Comparison of ENCODE assay signal across 28 cellular contexts in the genomic region with DNA sequence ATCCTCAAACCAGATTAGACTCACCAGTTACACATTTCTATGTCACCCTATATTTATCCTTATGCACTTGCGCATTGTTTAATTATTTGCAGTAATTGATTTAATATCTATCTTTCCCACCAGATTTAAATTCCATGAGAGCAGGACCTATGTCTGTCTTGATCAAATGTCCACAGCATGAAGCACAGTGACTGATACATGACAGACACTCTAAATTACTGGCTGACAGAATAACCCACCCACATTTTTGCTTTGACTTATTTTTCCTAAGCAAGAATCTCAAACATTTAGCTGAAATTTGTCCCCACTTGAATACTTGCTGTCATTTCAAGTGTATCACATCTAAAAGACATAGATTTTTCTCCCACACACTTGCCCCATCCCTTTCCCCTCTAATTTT. TPM values are rescaled to one million over a fixed set of nuclear protein-coding genes. Genes with fewer than 3 reads are reported as not detected.
A peak's percentile ranks its signal among the peaks of the same experiment; 100 is the strongest.
DNase-seq lines count a peak whose midpoint lies in the region; ATAC-seq and TF ChIP-seq lines count a peak whose summit lies in the region.
"Had no signal": no experiment of that assay in that cellular context is flagged by ENCODE, and none has a peak within 500 bp of the region (broad histone marks: within the 10 kb centered on the region; RNA-seq: fewer than 3 reads in every experiment).

No MANE protein-coding gene starts in this region.

- H3K36me3 ChIP-seq in CD4-positive, alpha-beta memory T cell (ENCODE audit: insufficient read depth, low read length) = no peaks in the 10 kb centered on the region
- peaks cover 0 to 21% (median 0%) of the 10 kb centered on the region in 6 donors for H3K36me3 ChIP-seq in spleen
- H3K36me3 ChIP-seq: neural progenitor cell, stomach, uterus had no signal

- H3K27me3 ChIP-seq in CD4-positive, alpha-beta memory T cell (ENCODE audit: insufficient read depth, low read length) = no peaks in the 10 kb centered on the region
- H3K27me3 ChIP-seq in spleen (replicated peaks in 1 of 7) = no peaks in the 10 kb centered on the region
- H3K27me3 ChIP-seq: neural progenitor cell, uterus had no signal

- POLR2A ChIA-PET in CD4-positive, alpha-beta memory T cell (lab: Charles Lee; ENCODE audit: partially characterized antibody) = interaction anchor here (1.2 to 2.7 kb wide), 2 partner anchors 23 to 25 kb away, joined by 3 to 7 read pairs; a partner anchor contains a TSS

- CTCF ChIA-PET in CD4-positive, alpha-beta memory T cell (lab: Charles Lee; ENCODE audit: partially characterized antibody) = interaction anchor here (0.7 to 4.2 kb wide), 6 partner anchors 12 to 233 kb away, joined by 3 to 24 read pairs (median 4); no protein-coding TSS in a partner anchor

- peak overlapping the region; percentile 5 to 69 for H3K4me3 Mint-ChIP-seq in activated T-cell treated with anti-CD3 and anti-CD28 coated beads, Interleukin-2, amount 50 U/mL, for 72 hours
- peak overlapping the region in 6 of 8 donors; percentile 21 to 54 (median 26) for H3K4me3 Mint-ChIP-seq in CD4-positive, alpha-beta memory T cell
- peak overlapping the region; percentile 66 for H3K4me3 Mint-ChIP-seq in activated T-helper 17 cell treated with anti-CD3 and anti-CD28 coated beads, Interleukin-2, amount 50 U/mL, for 72 hours
- H3K4me3 Mint-ChIP-seq: endodermal cell, HFFc6, neural progenitor cell had no signal

- H3K9me3 ChIP-seq in CD4-positive, alpha-beta memory T cell (ENCODE audit: control insufficient read depth in 1 of 2, low read length in 2 of 2) = peaks cover 0 to 3% of the 10 kb centered on the region in 2 donors
- H3K9me3 ChIP-seq in spleen = peaks cover 0 to 29% (median 21%) of the 10 kb centered on the region in 8 donors
- H3K9me3 ChIP-seq: uterus had no signal

- peaks cover 11 to 15% of the 10 kb centered on the region in 2 donors for H3K9me3 Mint-ChIP-seq in activated T-cell treated with anti-CD3 and anti-CD28 coated beads, Interleukin-2, amount 50 U/mL, for 72 hours
- peaks cover 0 to 30% (median 23%) of the 10 kb centered on the region in 8 donors for H3K9me3 Mint-ChIP-seq in CD4-positive, alpha-beta memory T cell
- H3K9me3 Mint-ChIP-seq in activated T-helper 17 cell treated with anti-CD3 and anti-CD28 coated beads, Interleukin-2, amount 50 U/mL, for 72 hours = peaks cover 12% of the 10 kb centered on the region

- no peak overlapping the region for H3K4me3 ChIP-seq in CD4-positive, alpha-beta memory T cell (ENCODE audit: low read length in 2 of 2)
- no peak overlapping the region for H3K4me3 ChIP-seq in spleen
- H3K4me3 ChIP-seq: neural progenitor cell, stomach, uterus had no signal

- H3K27ac ChIP-seq in CD4-positive, alpha-beta memory T cell (ENCODE audit: low read depth, low read length) = no peak overlapping the region
- peak overlapping the region in 7 of 8 donors; percentile 3 to 79 (median 72) for H3K27ac ChIP-seq in spleen
- H3K27ac ChIP-seq: neural progenitor cell, RWPE1, stomach, uterus had no signal

- no peak for TF ChIP-seq POLR2A in spleen (IDR thresholded peaks at IDR 0.05)

- 85 to 94% (median 86%) methylated on average over 1 of the region's 1 CpG for WGBS in spleen, 5 donors

- H3K27me3 Mint-ChIP-seq in activated T-cell treated with anti-CD3 and anti-CD28 coated beads, Interleukin-2, amount 50 U/mL, for 72 hours (ENCODE audit: low read depth) = no peaks in the 10 kb centered on the region
- H3K27me3 Mint-ChIP-seq in CD4-positive, alpha-beta memory T cell = no peaks in the 10 kb centered on the region
- no peaks in the 10 kb centered on the region for H3K27me3 Mint-ChIP-seq in activated T-helper 17 cell treated with anti-CD3 and anti-CD28 coated beads, Interleukin-2, amount 50 U/mL, for 72 hours

- intact Hi-C loops in CD4-positive, alpha-beta memory T cell (cut with micrococcal nuclease) = no loop called here
- intact Hi-C loops in spleen (cut with DNase I; ENCODE audit: low total_unique reads) = no loop called here

- H3K4me1 ChIP-seq in CD4-positive, alpha-beta memory T cell (ENCODE audit: insufficient read depth, low read length) = peaks cover 50% of the 10 kb centered on the region
- H3K4me1 ChIP-seq in spleen = peaks cover 11 to 67% (median 49%) of the 10 kb centered on the region in 6 donors
- H3K4me1 ChIP-seq: neural progenitor cell, stomach, uterus had no signal

- H3K36me3 Mint-ChIP-seq in activated T-cell treated with anti-CD3 and anti-CD28 coated beads, Interleukin-2, amount 50 U/mL, for 72 hours (ENCODE audit: insufficient read depth in 2 of 2) = peaks cover 19 to 27% of the 10 kb centered on the region in 2 donors
- H3K36me3 Mint-ChIP-seq in CD4-positive, alpha-beta memory T cell = peaks cover 43 to 50% of the 10 kb centered on the region in 2 donors
- peaks cover 30% of the 10 kb centered on the region for H3K36me3 Mint-ChIP-seq in activated T-helper 17 cell treated with anti-CD3 and anti-CD28 coated beads, Interleukin-2, amount 50 U/mL, for 72 hours (ENCODE audit: low read depth)

- no peak for DNase-seq in activated T-cell treated with anti-CD3 and anti-CD28 coated beads, Interleukin-2, amount 50 U/mL, for 72 hours
- no peak for DNase-seq in activated T-cell treated with anti-CD3 and anti-CD28 coated beads, Interleukin-2, amount 50 U/mL, for 48 hours
- no peak for DNase-seq in CD4-positive, alpha-beta memory T cell
- DNase-seq in spleen = no peak
- no peak for DNase-seq in NCI-H2029 (lab: John Stamatoyannopoulos, UW)
- no peak for DNase-seq in SHP77 treated with DMSO at 0.1 percent for 48 hours (lab: John Stamatoyannopoulos, UW)
- DNase-seq: activated naive CD4-positive, alpha-beta T cell treated with Interleukin-2 at 50 U/mL for 16 hours; anterior cingulate cortex; EL; endodermal cell; HFFc6; left colon; NCI-H146; NCI-H446 treated with DMSO at 0.1 percent for 48 hours; small intestine; stomach; uterus had no signal

- peak in 1 of 2 donors; percentile 50 for ATAC-seq in activated T-cell treated with anti-CD3 and anti-CD28 coated beads, Interleukin-2, amount 50 U/mL, for 72 hours (replicated peaks in 1 of 2)
- ATAC-seq in activated T-helper 17 cell treated with anti-CD3 and anti-CD28 coated beads, Interleukin-2, amount 50 U/mL, for 72 hours (replicated peaks) = peak; percentile 50
- no peak for ATAC-seq in HG02884 (IDR thresholded peaks at IDR 0.05; ENCODE audit: unreplicated experiment)
- ATAC-seq: activated CD4-positive, CD25-positive, alpha-beta regulatory T cell treated with anti-CD3 and anti-CD28 coated beads, Interleukin-2, amount 50 U/mL, for 24 hours; left colon had no signal

- TF ChIP-seq CTCF in spleen (IDR thresholded peaks at IDR 0.05 in 8 of 11, conservative IDR thresholded peaks at IDR 0.05 in 3 of 11) = no peak

- H3K27ac Mint-ChIP-seq in activated T-cell treated with anti-CD3 and anti-CD28 coated beads, Interleukin-2, amount 50 U/mL, for 72 hours = peak overlapping the region; percentile 35
- peak overlapping the region; percentile 4 to 89 (median 65) for H3K27ac Mint-ChIP-seq in CD4-positive, alpha-beta memory T cell
- H3K27ac Mint-ChIP-seq in activated T-helper 17 cell treated with anti-CD3 and anti-CD28 coated beads, Interleukin-2, amount 50 U/mL, for 72 hours = peak overlapping the region; percentile 64
- H3K27ac Mint-ChIP-seq: endodermal cell, HFFc6, neural progenitor cell had no signal

- H3K4me1 Mint-ChIP-seq in activated T-cell treated with anti-CD3 and anti-CD28 coated beads, Interleukin-2, amount 50 U/mL, for 72 hours (ENCODE audit: low read depth) = peaks cover 56% of the 10 kb centered on the region
- peaks cover 54 to 85% (median 71%) of the 10 kb centered on the region in 4 donors for H3K4me1 Mint-ChIP-seq in CD4-positive, alpha-beta memory T cell
- peaks cover 32% of the 10 kb centered on the region for H3K4me1 Mint-ChIP-seq in activated T-helper 17 cell treated with anti-CD3 and anti-CD28 coated beads, Interleukin-2, amount 50 U/mL, for 72 hours
- H3K4me1 Mint-ChIP-seq: endodermal cell, neural progenitor cell had no signal

RNA-seq across cellular contexts. Expression of a gene that starts 7.5 kb away (rescaled TPM):
- 1 to 10 TPM; 1.4 to 2.2 TPM for total RNA-seq in activated T-cell treated with anti-CD3 and anti-CD28 coated beads, Interleukin-2, amount 50 U/mL, for 72 hours
- total RNA-seq in CD4-positive, alpha-beta memory T cell = 10 to 100 TPM; 29.2 to 30.1 TPM
- 10 to 100 TPM; 22.6 to 27.6 TPM for polyA plus RNA-seq in CD4-positive, alpha-beta memory T cell
- 1 to 10 TPM; 5.7 to 6.7 TPM for total RNA-seq in activated T-helper 17 cell treated with anti-CD3 and anti-CD28 coated beads, Interleukin-2, amount 50 U/mL, for 72 hours
- 10 to 100 TPM in 5 of 7 donors, 1 to 10 TPM in 2; 9.2 to 14.0 (median 10.9) TPM for total RNA-seq in spleen
- polyA plus RNA-seq in spleen = 1 to 10 TPM in 2 of 3 donors, under 1 TPM in 1; 0.91 to 1.4 (median 1.3) TPM
- total RNA-seq: A673, bronchial epithelial cell, H1, HFFc6, HT-29, lung microvascular endothelial cell, SK-MEL-5 had no signal

RNA-seq across cellular contexts. Expression of a gene that starts 23.4 kb away (rescaled TPM):
- total RNA-seq in activated T-cell treated with anti-CD3 and anti-CD28 coated beads, Interleukin-2, amount 50 U/mL, for 72 hours = 10 to 100 TPM; 27.0 to 28.7 TPM
- 10 to 100 TPM; 36.0 to 40.0 TPM for total RNA-seq in CD4-positive, alpha-beta memory T cell
- 10 to 100 TPM; 17.2 to 27.3 TPM for polyA plus RNA-seq in CD4-positive, alpha-beta memory T cell
- total RNA-seq in activated T-helper 17 cell treated with anti-CD3 and anti-CD28 coated beads, Interleukin-2, amount 50 U/mL, for 72 hours = 10 to 100 TPM; 18.8 to 23.6 TPM
- 10 to 100 TPM; 12.2 to 27.9 (median 14.8) TPM for total RNA-seq in spleen
- 1 to 10 TPM; 5.1 to 7.7 (median 7.4) TPM for polyA plus RNA-seq in spleen
